ENCODE assay signal across 1 cellular context in the genomic region with DNA sequence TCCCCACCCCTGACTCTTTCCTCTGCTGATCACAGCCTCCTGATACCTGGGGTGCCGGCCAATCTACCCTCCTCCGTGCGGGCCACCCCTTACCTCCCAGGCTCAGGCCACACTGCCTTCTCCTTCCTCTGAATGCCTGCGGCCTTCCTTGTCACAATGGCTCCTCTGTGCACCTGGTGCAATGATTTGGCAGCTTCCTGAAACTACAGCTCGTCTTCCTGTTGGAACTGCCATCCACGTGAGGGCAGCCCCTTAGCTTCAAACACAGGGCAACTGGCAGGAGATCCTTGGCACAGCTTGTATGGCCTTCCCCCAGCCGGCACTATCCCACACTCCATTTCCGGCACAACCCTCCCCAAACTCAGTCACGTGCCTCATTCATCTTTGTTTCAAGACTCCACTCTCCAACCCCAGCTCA.
TF ChIP-seq lines count a peak whose summit lies in the region.

No MANE protein-coding gene starts in this region.

TF ChIP-seq in IMR-90, 13 proteins besides CTCF, POLR2A, EP300 and RAD21 (continued from another document):
- TF ChIP-seq RFX5 (IDR thresholded peaks at IDR 0.05; ENCODE audit: low read depth, low read length) (no peak), CEBPB (IDR thresholded peaks at IDR 0.05; ENCODE audit: low read depth, low read length) (no peak), NFE2L2 (IDR thresholded peaks at IDR 0.05; ENCODE audit: low read depth, low read length) (no peak)
